In genomic region chr3:188037116-188037718, GRCh38 we compare ENCODE assay signal across 9 cellular contexts.
DNase-seq lines count a peak whose midpoint lies in the region; ATAC-seq and TF ChIP-seq lines count a peak whose summit lies in the region.
"Had no signal": no experiment of that assay in that cellular context is flagged by ENCODE, and none has a peak within 500 bp of the region (broad histone marks: within the 10 kb centered on the region; RNA-seq: fewer than 3 reads in every experiment).

No MANE protein-coding gene starts in this region.

- H3K9ac ChIP-seq in GM23248, result no peak overlapping the region

- H3K4me1 ChIP-seq in GM23248 (ENCODE audit: insufficient read depth), result no peaks in the 10 kb centered on the region
- peaks cover 7% of the 10 kb centered on the region for H3K4me1 ChIP-seq in foreskin keratinocyte

- DNase-seq in GM23248, result peak; percentile 58
- DNase-seq in SHP77 treated with DMSO at 0.1 percent for 48 hours (lab: John Stamatoyannopoulos, UW), result peak; percentile 56
- peak; percentile 27 to 47 for DNase-seq in foreskin keratinocyte
- no peak for DNase-seq in retinal pigment epithelial cell (ENCODE audit: low read depth)
- no peak for DNase-seq in NCI-H1105 treated with DMSO at 0.1 percent for 48 hours (lab: John Stamatoyannopoulos, UW)
- no peak for DNase-seq in hypothalamus (lab: John Stamatoyannopoulos, UW)
- DNase-seq in effector CD4-positive, alpha-beta T cell, result no peak
- DNase-seq: NCI-H2081 treated with DMSO at 0.1 percent for 48 hours had no signal

- 50 to 58% methylated on average over 5 of the region's 5 CpGs for WGBS in GM23248 (ENCODE audit: low coverage in 1 of 2, low lambda C conversion rate in 2 of 2, missing lambda C conversion rate in 2 of 2), 2 experiments

- H3F3A ChIP-seq in GM23248 (ENCODE audit: insufficient read depth), result no peaks in the 10 kb centered on the region

- no peaks in the 10 kb centered on the region for H3K9me3 ChIP-seq in GM23248 (ENCODE audit: low read depth)

- no peak overlapping the region for H2AFZ ChIP-seq in GM23248

- H3K79me2 ChIP-seq in GM23248 (ENCODE audit: insufficient read depth), result no peaks in the 10 kb centered on the region

- no peaks in the 10 kb centered on the region for H3K36me3 ChIP-seq in GM23248 (ENCODE audit: low read depth)

- in situ Hi-C loops in GM23248 (cut with MboI), result no loop called here

- no peak overlapping the region for H3K4me2 ChIP-seq in GM23248 (ENCODE audit: unreplicated experiment)

- no peak overlapping the region for H3K27ac ChIP-seq in GM23248
- no peak overlapping the region for H3K27ac ChIP-seq in foreskin keratinocyte

- no peaks in the 10 kb centered on the region for H4K20me1 ChIP-seq in GM23248 (ENCODE audit: insufficient read depth)

- no peaks in the 10 kb centered on the region for H3K27me3 ChIP-seq in GM23248 (replicated peaks; ENCODE audit: insufficient read depth)
- H3K27me3 ChIP-seq in foreskin keratinocyte, result no peaks in the 10 kb centered on the region

- TF ChIP-seq CTCF in foreskin keratinocyte (conservative IDR thresholded peaks at IDR 0.05) (peak; percentile 71), retinal pigment epithelial cell (conservative IDR thresholded peaks at IDR 0.05; ENCODE audit: low read depth, low read length) (peak; percentile 57)

- peak; percentile 53 for ATAC-seq in foreskin keratinocyte
- no peak for ATAC-seq in HG03378 (IDR thresholded peaks at IDR 0.05; ENCODE audit: unreplicated experiment)

- H3K4me3 ChIP-seq in GM23248, result 0 out of 2 replicates have a peak overlapping the region, but pooled peaks have one; percentile 39
- H3K4me3 ChIP-seq in retinal pigment epithelial cell (ENCODE audit: low read length), result no peak overlapping the region

- H3K9me2 ChIP-seq in GM23248 (ENCODE audit: insufficient read depth), result no peaks in the 10 kb centered on the region

Comparison
In these comparisons a context has a peak if more than half of its experiments do, and no peak if none do; other contexts are left out.
1. DNase-seq: peak in GM23248 (single experiment), SHP77 treated with DMSO at 0.1 percent for 48 hours (single experiment) and foreskin keratinocyte (2 of 2); none in retinal pigment epithelial cell (single experiment), NCI-H1105 treated with DMSO at 0.1 percent for 48 hours (single experiment), hypothalamus (0 of 51) and effector CD4-positive, alpha-beta T cell (single experiment).